Comparison of ENCODE assay signal across 20 cellular contexts in genomic region chr15:100252779-100253417, GRCh38.
DNase-seq lines count a peak whose midpoint lies in the region; ATAC-seq and TF ChIP-seq lines count a peak whose summit lies in the region.
"Had no signal": no experiment of that assay in that cellular context is flagged by ENCODE, and none has a peak within 500 bp of the region (broad histone marks: within the 10 kb centered on the region; RNA-seq: fewer than 3 reads in every experiment).

No MANE protein-coding gene starts in this region.

- no peaks in the 10 kb centered on the region for H3K9me3 Mint-ChIP-seq in activated naive CD4-positive, alpha-beta T cell treated with anti-CD3 and anti-CD28 coated beads, Interleukin-2, amount 10 ng/mL, durations not matched to agents 7 days and 5 days
- H3K9me3 Mint-ChIP-seq in nephron progenitor cell = peaks cover 8% of the 10 kb centered on the region
- peaks cover 3% of the 10 kb centered on the region for H3K9me3 Mint-ChIP-seq in stimulated activated memory B cell treated with anti-CD40 and anti-IgM and Interleukin-4, amounts not matched to agents 10 μg/mL and 1 μg/mL and 100 μg/mL, for 72 hours

- H3K36me3 Mint-ChIP-seq in activated naive CD4-positive, alpha-beta T cell treated with anti-CD3 and anti-CD28 coated beads, Interleukin-2, amount 10 ng/mL, durations not matched to agents 7 days and 5 days = peaks cover 3% of the 10 kb centered on the region
- H3K36me3 Mint-ChIP-seq in nephron progenitor cell (ENCODE audit: low read depth) = peaks cover under 1% of the 10 kb centered on the region
- no peaks in the 10 kb centered on the region for H3K36me3 Mint-ChIP-seq in stimulated activated memory B cell treated with anti-CD40 and anti-IgM and Interleukin-4, amounts not matched to agents 10 μg/mL and 1 μg/mL and 100 μg/mL, for 72 hours
- H3K36me3 Mint-ChIP-seq: CD14-positive monocyte had no signal

- peak overlapping the region; percentile 35 for H3K27ac Mint-ChIP-seq in activated naive CD4-positive, alpha-beta T cell treated with anti-CD3 and anti-CD28 coated beads, Interleukin-2, amount 10 ng/mL, durations not matched to agents 7 days and 5 days
- peak overlapping the region; percentile 32 for H3K27ac Mint-ChIP-seq in nephron progenitor cell
- H3K27ac Mint-ChIP-seq in stimulated activated memory B cell treated with anti-CD40 and anti-IgM and Interleukin-4, amounts not matched to agents 10 μg/mL and 1 μg/mL and 100 μg/mL, for 72 hours = no peak overlapping the region
- H3K27ac Mint-ChIP-seq: B cell had no signal

- H3K4me3 ChIP-seq in coronary artery = no peak overlapping the region
- H3K4me3 ChIP-seq: Peyer's patch had no signal

- CTCF ChIA-PET in activated naive CD4-positive, alpha-beta T cell treated with anti-CD3 and anti-CD28 coated beads, Interleukin-2, amount 10 ng/mL, durations not matched to agents 7 days and 5 days (lab: Charles Lee) = interaction anchor here (1.0 kb wide), 1 partner anchor 9 kb away, joined by 3 read pairs; no protein-coding TSS in a partner anchor

- no peak overlapping the region for H3K4me3 Mint-ChIP-seq in activated naive CD4-positive, alpha-beta T cell treated with anti-CD3 and anti-CD28 coated beads, Interleukin-2, amount 10 ng/mL, durations not matched to agents 7 days and 5 days
- no peak overlapping the region for H3K4me3 Mint-ChIP-seq in nephron progenitor cell
- H3K4me3 Mint-ChIP-seq in stimulated activated memory B cell treated with anti-CD40 and anti-IgM and Interleukin-4, amounts not matched to agents 10 μg/mL and 1 μg/mL and 100 μg/mL, for 72 hours = no peak overlapping the region
- H3K4me3 Mint-ChIP-seq: B cell, CD14-positive monocyte had no signal

- H3K27me3 Mint-ChIP-seq in activated naive CD4-positive, alpha-beta T cell treated with anti-CD3 and anti-CD28 coated beads, Interleukin-2, amount 10 ng/mL, durations not matched to agents 7 days and 5 days = no peaks in the 10 kb centered on the region
- H3K27me3 Mint-ChIP-seq in nephron progenitor cell (ENCODE audit: low read depth, poor library complexity) = no peaks in the 10 kb centered on the region
- no peaks in the 10 kb centered on the region for H3K27me3 Mint-ChIP-seq in stimulated activated memory B cell treated with anti-CD40 and anti-IgM and Interleukin-4, amounts not matched to agents 10 μg/mL and 1 μg/mL and 100 μg/mL, for 72 hours
- H3K27me3 Mint-ChIP-seq: B cell had no signal

- TF ChIP-seq CTCF in coronary artery (IDR thresholded peaks at IDR 0.05) (no peak), nephron progenitor cell (IDR thresholded peaks at IDR 0.05) (no peak)

- no peak for DNase-seq in activated naive CD4-positive, alpha-beta T cell treated with anti-CD3 and anti-CD28 coated beads, Interleukin-2, amount 10 ng/mL, durations not matched to agents 7 days and 5 days
- DNase-seq in activated naive CD4-positive, alpha-beta T cell treated with anti-CD3 and anti-CD28 coated beads, Interleukin-2, amount 50 U/mL, for 16 hours = no peak
- DNase-seq in coronary artery (ENCODE audit: low spot score) (peak; percentile 4), nephron progenitor cell (no peak), DMS79 (lab: John Stamatoyannopoulos, UW) (no peak)
- DNase-seq: DMS 273 treated with DMSO at 0.1 percent for 48 hours, GOT3, Kasumi-1, NCI-H1694, NCI-H2081, NCI-H2171, NCI-H345, NCI-H524 treated with DMSO at 0.1 percent for 48 hours had no signal

- ATAC-seq in HG03571 (IDR thresholded peaks at IDR 0.05; ENCODE audit: unreplicated experiment) = no peak
- no peak for ATAC-seq in stimulated activated memory B cell treated with anti-CD40 and anti-IgM and Interleukin-4, amounts not matched to agents 10 μg/mL and 1 μg/mL and 100 μg/mL, for 72 hours
- ATAC-seq: HCT116, SK-N-SH treated with all-trans-retinoic acid at 6 μM for 48 hours had no signal

- H3K27ac ChIP-seq in coronary artery = no peak overlapping the region
- H3K27ac ChIP-seq: Peyer's patch had no signal

- H3K4me1 Mint-ChIP-seq in activated naive CD4-positive, alpha-beta T cell treated with anti-CD3 and anti-CD28 coated beads, Interleukin-2, amount 10 ng/mL, durations not matched to agents 7 days and 5 days = no peaks in the 10 kb centered on the region
- peaks cover 56% of the 10 kb centered on the region for H3K4me1 Mint-ChIP-seq in nephron progenitor cell
- H3K4me1 Mint-ChIP-seq in stimulated activated memory B cell treated with anti-CD40 and anti-IgM and Interleukin-4, amounts not matched to agents 10 μg/mL and 1 μg/mL and 100 μg/mL, for 72 hours = no peaks in the 10 kb centered on the region
- H3K4me1 Mint-ChIP-seq: B cell, CD14-positive monocyte had no signal
